10 cellular contexts compared by ENCODE assay signal in the genomic region with DNA sequence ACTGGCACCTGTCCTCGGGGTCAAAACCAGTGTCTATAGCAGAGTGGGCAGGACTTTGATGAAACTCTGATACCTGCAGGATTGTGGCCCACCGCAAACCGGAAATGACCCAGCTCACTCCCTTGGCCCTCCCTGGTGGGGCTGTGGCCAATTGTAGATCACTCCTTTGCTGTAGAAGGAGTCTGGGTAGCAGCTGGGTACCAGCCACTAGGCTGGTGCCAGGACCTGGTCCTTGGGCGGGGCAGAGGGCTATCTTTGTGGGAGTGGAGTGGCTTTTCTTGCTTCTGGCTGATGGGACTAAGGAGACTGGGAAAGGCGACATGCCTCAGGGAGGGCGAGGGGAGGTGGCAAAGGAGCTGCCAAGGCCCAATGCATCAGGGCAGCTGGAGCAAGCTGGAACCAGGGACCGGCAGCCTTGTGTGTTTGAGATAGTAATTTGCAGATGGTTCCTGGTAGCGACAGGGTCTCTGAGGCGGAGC. TPM values are rescaled to one million over a fixed set of nuclear protein-coding genes. Genes with fewer than 3 reads are reported as not detected.
DNase-seq lines count a peak whose midpoint lies in the region; ATAC-seq and TF ChIP-seq lines count a peak whose summit lies in the region.
"Had no signal": no experiment of that assay in that cellular context is flagged by ENCODE, and none has a peak within 500 bp of the region (broad histone marks: within the 10 kb centered on the region; RNA-seq: fewer than 3 reads in every experiment).

No MANE protein-coding gene starts in this region.

- CTCF ChIA-PET in activated CD8-positive, alpha-beta T cell treated with anti-CD3 and anti-CD28 coated beads for 36 hours (lab: Charles Lee), result interaction anchor here (1.2 to 1.5 kb wide), 2 partner anchors 10 to 135 kb away, joined by 3 read pairs; no protein-coding TSS in a partner anchor

- peak overlapping the region in 5 of 11 experiments; percentile 72 to 81 (median 75); a peak in 7 of 22 replicates for H3K9ac ChIP-seq in BLaER1 treated with 17β-estradiol and CSF1 and Interleukin-3, amounts not matched to agents 10 nM and 100 nM

- no peaks in the 10 kb centered on the region for H3K9me3 Mint-ChIP-seq in activated CD8-positive, alpha-beta T cell treated with anti-CD3 and anti-CD28 coated beads for 36 hours

- intact Hi-C loops in activated CD8-positive, alpha-beta T cell treated with anti-CD3 and anti-CD28 coated beads for 36 hours (cut with micrococcal nuclease), result no loop called here

- peaks cover 27% of the 10 kb centered on the region for H3K4me1 Mint-ChIP-seq in activated CD8-positive, alpha-beta T cell treated with anti-CD3 and anti-CD28 coated beads for 36 hours (ENCODE audit: low read depth)

- POLR2A ChIA-PET in activated CD8-positive, alpha-beta T cell treated with anti-CD3 and anti-CD28 coated beads for 36 hours (lab: Charles Lee), result no interaction called here

- peak; percentile 26 for DNase-seq in activated CD8-positive, alpha-beta T cell treated with anti-CD3 and anti-CD28 coated beads for 36 hours
- no peak for DNase-seq in 8988T
- no peak for DNase-seq in activated effector memory CD4-positive, alpha-beta T cell treated with anti-CD3 and anti-CD28 coated beads, Interleukin-2, amount 50 U/mL, for 16 hours

- no peaks in the 10 kb centered on the region for H3K27me3 ChIP-seq in BLaER1 treated with 17β-estradiol and CSF1 and Interleukin-3, amounts not matched to agents 10 nM and 100 nM
- H3K27me3 ChIP-seq: body of pancreas had no signal

- peaks cover 17% of the 10 kb centered on the region for H3K27me3 Mint-ChIP-seq in activated CD8-positive, alpha-beta T cell treated with anti-CD3 and anti-CD28 coated beads for 36 hours

- H3K4me1 ChIP-seq in BLaER1 treated with 17β-estradiol and CSF1 and Interleukin-3, amounts not matched to agents 10 nM and 100 nM, result peaks cover 52 to 70% (median 61%) of the 10 kb centered on the region in 10 experiments
- H3K4me1 ChIP-seq in mesodermal cell (ENCODE audit: control insufficient read depth, insufficient read depth, low read length, poor library complexity, severe bottlenecking), result peaks cover 3% of the 10 kb centered on the region

- peak overlapping the region; percentile 86 to 99 (median 94) for H3K4me2 ChIP-seq in BLaER1 treated with 17β-estradiol and CSF1 and Interleukin-3, amounts not matched to agents 10 nM and 100 nM

- peak overlapping the region; percentile 15 for H3K27ac Mint-ChIP-seq in activated CD8-positive, alpha-beta T cell treated with anti-CD3 and anti-CD28 coated beads for 36 hours

- no peaks in the 10 kb centered on the region for H3K36me3 Mint-ChIP-seq in activated CD8-positive, alpha-beta T cell treated with anti-CD3 and anti-CD28 coated beads for 36 hours (ENCODE audit: low read depth)

- H3K36me3 ChIP-seq in BLaER1 treated with 17β-estradiol and CSF1 and Interleukin-3, amounts not matched to agents 10 nM and 100 nM, result no peaks in the 10 kb centered on the region
- H3K36me3 ChIP-seq in mesodermal cell (ENCODE audit: control insufficient read depth, insufficient read depth, low read length), result no peaks in the 10 kb centered on the region

- ATAC-seq in HG02678 (IDR thresholded peaks at IDR 0.05; ENCODE audit: unreplicated experiment) (peak; percentile 15), GM19395 (IDR thresholded peaks at IDR 0.05; ENCODE audit: unreplicated experiment) (no peak), HG02588 (IDR thresholded peaks at IDR 0.05; ENCODE audit: unreplicated experiment) (no peak)
- ATAC-seq in activated CD8-positive, alpha-beta T cell treated with anti-CD3 and anti-CD28 coated beads for 36 hours, result peak; percentile 13

- TF ChIP-seq CTCF in activated CD8-positive, alpha-beta T cell treated with anti-CD3 and anti-CD28 coated beads for 36 hours (IDR thresholded peaks at IDR 0.05), result no peak

- peak overlapping the region; percentile 70 for H3K4me3 Mint-ChIP-seq in activated CD8-positive, alpha-beta T cell treated with anti-CD3 and anti-CD28 coated beads for 36 hours

- no peaks in the 10 kb centered on the region for H3K9me3 ChIP-seq in BLaER1 treated with 17β-estradiol and CSF1 and Interleukin-3, amounts not matched to agents 10 nM and 100 nM (replicated peaks in 1 of 11)
- no peaks in the 10 kb centered on the region for H3K9me3 ChIP-seq in mesodermal cell (ENCODE audit: control insufficient read depth, low read length)
- H3K9me3 ChIP-seq: body of pancreas had no signal

- no peaks in the 10 kb centered on the region for H4K20me1 ChIP-seq in BLaER1 treated with 17β-estradiol and CSF1 and Interleukin-3, amounts not matched to agents 10 nM and 100 nM

- H3K4me3 ChIP-seq in BLaER1 treated with 17β-estradiol and CSF1 and Interleukin-3, amounts not matched to agents 10 nM and 100 nM, result peak overlapping the region; percentile 64 to 83 (median 74); a peak in 19 of 20 replicates
- peak overlapping the region; percentile 51 for H3K4me3 ChIP-seq in mesodermal cell (ENCODE audit: extremely low read depth, insufficient read depth, low read length, poor library complexity, severe bottlenecking)

- H3K27ac ChIP-seq in BLaER1 treated with 17β-estradiol and CSF1 and Interleukin-3, amounts not matched to agents 10 nM and 100 nM, result 0 out of 22 replicates have a peak overlapping the region, but pooled peaks of 1 of the 11 experiments have one; percentile 58
- no peak overlapping the region for H3K27ac ChIP-seq in mesodermal cell (ENCODE audit: low read depth, low read length, severe bottlenecking)
- H3K27ac ChIP-seq: body of pancreas, RWPE1 had no signal

- WGBS in mesodermal cell (ENCODE audit: insufficient coverage in 2 of 2), 2 experiments, result 40 to 42% methylated on average over 9 of the region's 9 CpGs

RNA-seq across cellular contexts. Expression of a gene that starts 0.4 kb away (rescaled TPM):
- 1 to 10 TPM; 3.3 to 3.6 TPM for total RNA-seq in activated CD8-positive, alpha-beta T cell treated with anti-CD3 and anti-CD28 coated beads for 36 hours
- polyA plus RNA-seq in mesodermal cell (2013, experiment 1 of 2), result 2.5 TPM
- 1.8 TPM for polyA plus RNA-seq in mesodermal cell (2013, experiment 2 of 2)

RNA-seq across cellular contexts. Expression of a gene that starts 39.6 kb away (rescaled TPM):
- not detected for total RNA-seq in activated CD8-positive, alpha-beta T cell treated with anti-CD3 and anti-CD28 coated beads for 36 hours
- 1.7 TPM for polyA plus RNA-seq in mesodermal cell (2013, experiment 1 of 2)
- 1.7 TPM for polyA plus RNA-seq in mesodermal cell (2013, experiment 2 of 2)
- total RNA-seq: body of pancreas had no signal

Comparison
In these comparisons a context has a peak if more than half of its experiments do, and no peak if none do; other contexts are left out.
1. ATAC-seq: peak in HG02678 (single experiment) and activated CD8-positive, alpha-beta T cell treated with anti-CD3 and anti-CD28 coated beads for 36 hours (single experiment); none in GM19395 (single experiment) and HG02588 (single experiment).